In genomic region chr20:35474504-35474903, GRCh38 we compare ENCODE assay signal across 10 cellular contexts. TPM values are rescaled to one million over a fixed set of nuclear protein-coding genes. Genes with fewer than 3 reads are reported as not detected.
"Had no signal": no experiment of that assay in that cellular context is flagged by ENCODE, and none has a peak within 500 bp of the region (broad histone marks: within the 10 kb centered on the region; RNA-seq: fewer than 3 reads in every experiment).

No MANE protein-coding gene starts in this region.

- H3K27ac ChIP-seq: GM23248, HL-60 had no signal

- H3K4me3 ChIP-seq: GM23248, HAP-1, K562 had no signal

- H2AFZ ChIP-seq: GM23248 had no signal

- H3K4me1 ChIP-seq: HAP-1 had no signal

- ATAC-seq: K562 had no signal

- DNase-seq: GM23248, GOT3, H7, IMR-90, KG1 had no signal

- H3K9me3 ChIP-seq: HAP-1 had no signal

- FAIRE-seq: K562 had no signal

- H3K9ac ChIP-seq: GM23248 had no signal

RNA-seq across cellular contexts. Expression of gene GDF5, which starts 36.5 kb away (rescaled TPM):
- total RNA-seq: K562 had no signal

RNA-seq across cellular contexts. Expression of gene C20orf173, which starts 54.9 kb away (rescaled TPM):
- total RNA-seq: GM23248, H4, H7, HT1080, IMR-90, K562 had no signal
- polyA plus RNA-seq: GM23248, IMR-90, K562 had no signal
